Comparison of ENCODE assay signal across 8 cellular contexts in genomic region chr16:70433456-70434103, GRCh38. TPM values are rescaled to one million over a fixed set of nuclear protein-coding genes. Genes with fewer than 3 reads are reported as not detected.
DNase-seq lines count a peak whose midpoint lies in the region; ATAC-seq and TF ChIP-seq lines count a peak whose summit lies in the region.

No MANE protein-coding gene starts in this region.

- H4K20me1 ChIP-seq in OCI-LY7 (ENCODE audit: insufficient read depth, low read length) (no peaks in the 10 kb centered on the region), fibroblast of lung (ENCODE audit: control insufficient read depth, extremely low read depth, insufficient read depth, low read length) (peaks cover 1% of the 10 kb centered on the region)

- ATAC-seq in GM21786 (IDR thresholded peaks at IDR 0.05; ENCODE audit: unreplicated experiment) (no peak), GM18868 (IDR thresholded peaks at IDR 0.05; ENCODE audit: unreplicated experiment) (no peak)

- peaks cover 78% of the 10 kb centered on the region for H3K4me1 ChIP-seq in OCI-LY7 (ENCODE audit: insufficient read depth, low read length, poor library complexity, severe bottlenecking)
- peaks cover 42% of the 10 kb centered on the region for H3K4me1 ChIP-seq in fibroblast of lung (ENCODE audit: control insufficient read depth, extremely low read depth, insufficient read depth, low read length)

- H3K9me3 ChIP-seq in OCI-LY7 (ENCODE audit: low read length) (no peaks in the 10 kb centered on the region), fibroblast of lung (ENCODE audit: control insufficient read depth, insufficient read depth, low read depth, low read length) (no peaks in the 10 kb centered on the region)

- no peak overlapping the region for H2AFZ ChIP-seq in OCI-LY7 (ENCODE audit: low read length)
- no peak overlapping the region for H2AFZ ChIP-seq in fibroblast of lung (ENCODE audit: low read length)

- H3K4me2 ChIP-seq in OCI-LY7 (ENCODE audit: low read length) (peak overlapping the region; percentile 85), fibroblast of lung (ENCODE audit: extremely low read depth, insufficient read depth, low read length) (peak overlapping the region; percentile 37)

- no peaks in the 10 kb centered on the region for H3K9me3 Mint-ChIP-seq in progenitor cell of endocrine pancreas (ENCODE audit: low read depth)

- POLR2A ChIA-PET in OCI-LY7 (lab: Charles Lee): interaction anchor here (0.8 to 2.9 kb wide), 11 partner anchors 9 to 73 kb away, joined by 3 to 16 read pairs (median 4); partner anchors contain the start of gene FCSK

- H3K27me3 Mint-ChIP-seq in progenitor cell of endocrine pancreas: no peaks in the 10 kb centered on the region

- H3K36me3 Mint-ChIP-seq in progenitor cell of endocrine pancreas (ENCODE audit: insufficient read depth): peaks cover 3% of the 10 kb centered on the region

- peak overlapping the region; percentile 88 for H3K27ac Mint-ChIP-seq in progenitor cell of endocrine pancreas

- intact Hi-C loops in OCI-LY7 (cut with micrococcal nuclease; ENCODE audit: unreplicated experiment): no loop called here

- H3K27me3 ChIP-seq in fibroblast of lung (ENCODE audit: control insufficient read depth, insufficient read depth, low read length): no peaks in the 10 kb centered on the region

- H3K79me2 ChIP-seq in OCI-LY7 (ENCODE audit: insufficient read depth, low read depth, low read length): peaks cover 77% of the 10 kb centered on the region
- peaks cover 36% of the 10 kb centered on the region for H3K79me2 ChIP-seq in fibroblast of lung (ENCODE audit: control insufficient read depth, insufficient read depth, low read length)

- TF ChIP-seq CTCF in OCI-LY7 (conservative IDR thresholded peaks at IDR 0.05; ENCODE audit: low read length) (no peak), fibroblast of lung (conservative IDR thresholded peaks at IDR 0.05 in 1 of 2, IDR thresholded peaks at IDR 0.05 in 1 of 2; ENCODE audit: low read depth in 1 of 2, low read length in 2 of 2) (no peak), progenitor cell of endocrine pancreas (IDR thresholded peaks at IDR 0.05; ENCODE audit: unreplicated experiment) (no peak)

- H3K9me2 ChIP-seq in OCI-LY7 (ENCODE audit: insufficient read depth, low read length): no peaks in the 10 kb centered on the region

- peak overlapping the region; percentile 100 for H3K27ac ChIP-seq in OCI-LY7 (ENCODE audit: low read depth, low read length, poor library complexity, severe bottlenecking)
- H3K27ac ChIP-seq in fibroblast of lung (ENCODE audit: insufficient read depth, low read length): peak overlapping the region; percentile 2

- H3K4me3 Mint-ChIP-seq in progenitor cell of endocrine pancreas (ENCODE audit: low read depth): no peak overlapping the region

- H3K4me3 ChIP-seq in OCI-LY7 (ENCODE audit: low read depth, low read length, poor library complexity, severe bottlenecking): peak overlapping the region; percentile 60
- no peak overlapping the region for H3K4me3 ChIP-seq in fibroblast of lung (replicated peaks in 1 of 4; ENCODE audit: control extremely low read depth in 1 of 4, insufficient read depth in 1 of 4, low read depth in 3 of 4, low read length in 4 of 4)

- peaks cover 19% of the 10 kb centered on the region for H3K36me3 ChIP-seq in OCI-LY7 (ENCODE audit: insufficient read depth, low read length)
- H3K36me3 ChIP-seq in fibroblast of lung (ENCODE audit: control insufficient read depth, insufficient read depth, low read length): peaks cover 4% of the 10 kb centered on the region

- H3K4me1 Mint-ChIP-seq in progenitor cell of endocrine pancreas (ENCODE audit: low read depth): peaks cover 58% of the 10 kb centered on the region

- DNase-seq in GF-D8 (lab: John Stamatoyannopoulos, UW) (peak; percentile 56), OCI-LY7 (ENCODE audit: low spot score) (peak; percentile 25), fibroblast of lung (ENCODE audit: low read depth in 2 of 2) (peak; percentile 77 to 87), progenitor cell of endocrine pancreas (ENCODE audit: low spot score, unreplicated experiment) (no peak), NCI-H2107 treated with DMSO at 0.1 percent for 48 hours (lab: John Stamatoyannopoulos, UW; ENCODE audit: unreplicated experiment) (no peak)
- DNase-seq in stimulated activated CD4-positive, alpha-beta T cell treated with anti-CD3 and anti-CD28 coated beads, Interleukin-4, amount 100 ng/mL, for 1 hour: no peak

- no peak overlapping the region for H3K9ac ChIP-seq in fibroblast of lung (ENCODE audit: insufficient read depth, low read length)

- CTCF ChIA-PET in OCI-LY7 (lab: Charles Lee; ENCODE audit: unreplicated experiment): interaction anchor here (1.2 kb wide), 1 partner anchor 10 kb away, joined by 3 read pairs; no protein-coding TSS in a partner anchor

- no TSS peak for BruUV-seq in OCI-LY7 (replicated peaks; lab: Mats Ljungman, UMichigan)

RNA-seq across cellular contexts. Expression of gene ST3GAL2, which starts 5.3 kb away (rescaled TPM):
- total RNA-seq in OCI-LY7 (2014; rRNA removed; shearing (Covaris generic)): 42.6 and 44.6 TPM in 2 replicates
- 48.5 and 61.0 TPM in 2 replicates for total RNA-seq in OCI-LY7 (2022)
- total RNA-seq in fibroblast of lung: 9.5 and 17.8 TPM in 2 replicates
- polyA plus RNA-seq in fibroblast of lung: 13.1 and 13.5 TPM in 2 replicates
- 16.2 and 17.6 TPM in 2 replicates for polyA plus RNA-seq in fibroblast of lung (2012)
- polyA minus RNA-seq in fibroblast of lung (ENCODE audit: low replicate concordance): 59.6 and 59.9 TPM in 2 replicates
- 29.2 and 37.8 TPM in 2 replicates for total RNA-seq in progenitor cell of endocrine pancreas

RNA-seq across cellular contexts. Expression of gene FCSK, which starts 20.8 kb away (rescaled TPM):
- 6.8 and 7.4 TPM in 2 replicates for total RNA-seq in OCI-LY7 (2014; rRNA removed; shearing (Covaris generic))
- total RNA-seq in OCI-LY7 (2022) (14.2 and 14.3 TPM in 2 replicates), fibroblast of lung (11.8 and 13.5 TPM in 2 replicates), progenitor cell of endocrine pancreas (18.8 and 21.1 TPM in 2 replicates)
- 4.4 and 4.9 TPM in 2 replicates for polyA plus RNA-seq in fibroblast of lung
- polyA plus RNA-seq in fibroblast of lung (2012): 4.4 and 5.0 TPM in 2 replicates
- 5.9 and 7.1 TPM in 2 replicates for polyA minus RNA-seq in fibroblast of lung (ENCODE audit: low replicate concordance)

Comparison
In these comparisons a context has a peak if more than half of its experiments do, and no peak if none do; other contexts are left out.
1. DNase-seq: peak in GF-D8 (single experiment), OCI-LY7 (single experiment) and fibroblast of lung (2 of 2); none in progenitor cell of endocrine pancreas (single experiment), stimulated activated CD4-positive, alpha-beta T cell treated with anti-CD3 and anti-CD28 coated beads, Interleukin-4, amount 100 ng/mL, for 1 hour (single experiment) and NCI-H2107 treated with DMSO at 0.1 percent for 48 hours (single experiment).